In genomic region chr2:138059967-138060635, GRCh38 we compare ENCODE assay signal across 1 cellular context.
A peak's percentile ranks its signal among the peaks of the same experiment; 100 is the strongest.
TF ChIP-seq lines count a peak whose summit lies in the region.

No MANE protein-coding gene starts in this region.

TF ChIP-seq in K562, 482 proteins besides CTCF, POLR2A, EP300 and RAD21 (continued from another document and continues in another):
- TF ChIP-seq RCOR1 (IDR thresholded peaks at IDR 0.05; ENCODE audit: borderline replicate concordance in 1 of 2, low read depth in 2 of 2, low read length in 2 of 2), result peak; percentile 77 to 87; a peak in 2 of 4 replicates
- no peak for TF ChIP-seq E2F6 (IDR thresholded peaks at IDR 0.05; ENCODE audit: borderline replicate concordance in 1 of 2, extremely low read depth in 1 of 2, insufficient read depth in 1 of 2, insufficient read length in 1 of 2, low read depth in 1 of 2, low read length in 1 of 2, poor library complexity in 1 of 2, severe bottlenecking in 1 of 2)
- no peak for TF ChIP-seq E2F8 (IDR thresholded peaks at IDR 0.05; ENCODE audit: low read depth, partially characterized antibody)
- peak; percentile 98 for TF ChIP-seq NFIC (IDR thresholded peaks at IDR 0.05)
- no peak; the same call in 1 of the 2 replicates for TF ChIP-seq NBN (IDR thresholded peaks at IDR 0.05; ENCODE audit: low read depth)
- TF ChIP-seq SOX6 (IDR thresholded peaks at IDR 0.05), result peak; percentile 93
- TF ChIP-seq DNMT1 (IDR thresholded peaks at IDR 0.05), result 0 out of 2 replicates have a peak, but pooled peaks have one; percentile 62
- TF ChIP-seq ZFPM2 (CRISPR knock-in tag; IDR thresholded peaks at IDR 0.05), result no peak
- TF ChIP-seq FOXM1 (IDR thresholded peaks at IDR 0.05; ENCODE audit: low read depth), result peak; percentile 50; the same call in 1 of the 2 replicates
- no peak for TF ChIP-seq FOXM1 (CRISPR knock-in tag; IDR thresholded peaks at IDR 0.05; ENCODE audit: low read depth)
- TF ChIP-seq UBTF (IDR thresholded peaks at IDR 0.05; ENCODE audit: borderline replicate concordance in 1 of 2, low read depth in 2 of 2, low read length in 2 of 2), result no peak
- TF ChIP-seq POLR2AphosphoS5 (IDR thresholded peaks at IDR 0.05; ENCODE audit: control insufficient read depth, insufficient read depth, low read depth, low read length), result peak; percentile 80; the same call in 1 of the 2 replicates
- no peak for TF ChIP-seq ZNF740 (CRISPR knock-in tag; IDR thresholded peaks at IDR 0.05)
- TF ChIP-seq ZNF740 (tag; IDR thresholded peaks at IDR 0.05), result no peak
- TF ChIP-seq ZNF212 (CRISPR knock-in tag; IDR thresholded peaks at IDR 0.05), result no peak
- TF ChIP-seq BCOR (IDR thresholded peaks at IDR 0.05), result peak; percentile 62; the same call in 1 of the 2 replicates
- TF ChIP-seq MGA (IDR thresholded peaks at IDR 0.05), result 0 out of 2 replicates have a peak, but pooled peaks have one; percentile 19
- peak; percentile 69 to 73; a peak in 3 of 4 replicates for TF ChIP-seq TBL1XR1 (IDR thresholded peaks at IDR 0.05; ENCODE audit: low read length in 2 of 2)
- no peak for TF ChIP-seq PPARD (CRISPR knock-in tag; IDR thresholded peaks at IDR 0.05)
- TF ChIP-seq SREBF1 (IDR thresholded peaks at IDR 0.05; ENCODE audit: borderline replicate concordance, low read depth, low read length), result no peak
- TF ChIP-seq E4F1 (CRISPR knock-in tag; IDR thresholded peaks at IDR 0.05; ENCODE audit: borderline replicate concordance), result no peak
- TF ChIP-seq SMARCE1 (IDR thresholded peaks at IDR 0.05), result peak; percentile 94
- TF ChIP-seq NCOA4 (IDR thresholded peaks at IDR 0.05; ENCODE audit: partially characterized antibody), result no peak
- peak; percentile 58; the same call in 1 of the 2 replicates for TF ChIP-seq LEF1 (IDR thresholded peaks at IDR 0.05)
- 0 out of 2 replicates have a peak, but pooled peaks have one; percentile 64 for TF ChIP-seq SMARCC2 (IDR thresholded peaks at IDR 0.05; ENCODE audit: low read depth)
- peak in 1 of 2 experiments; percentile 88; a peak in 2 of 4 replicates for TF ChIP-seq MLLT1 (IDR thresholded peaks at IDR 0.05)
- no peak for TF ChIP-seq ZSCAN29 (IDR thresholded peaks at IDR 0.05)
- peak; percentile 92 for TF ChIP-seq CREM (IDR thresholded peaks at IDR 0.05; ENCODE audit: low read depth)
- TF ChIP-seq ZKSCAN3 (CRISPR knock-in tag; IDR thresholded peaks at IDR 0.05), result no peak
- no peak for TF ChIP-seq ZNF263 (CRISPR knock-in tag; IDR thresholded peaks at IDR 0.05; ENCODE audit: borderline replicate concordance)
- peak; percentile 85 for TF ChIP-seq NCOR1 (IDR thresholded peaks at IDR 0.05)
- TF ChIP-seq KLF16 (IDR thresholded peaks at IDR 0.05), result peak; percentile 80; the same call in 1 of the 2 replicates
- TF ChIP-seq ZNF696 (CRISPR knock-in tag; conservative IDR thresholded peaks at IDR 0.05), result no peak
- TF ChIP-seq THRAP3 (IDR thresholded peaks at IDR 0.05; ENCODE audit: borderline replicate concordance), result no peak
- TF ChIP-seq ID3 (CRISPR knock-in tag; IDR thresholded peaks at IDR 0.05), result no peak
- TF ChIP-seq ID3 (tag; IDR thresholded peaks at IDR 0.05), result no peak
- TF ChIP-seq DPF2 (IDR thresholded peaks at IDR 0.05), result peak; percentile 88
